In the genomic region with DNA sequence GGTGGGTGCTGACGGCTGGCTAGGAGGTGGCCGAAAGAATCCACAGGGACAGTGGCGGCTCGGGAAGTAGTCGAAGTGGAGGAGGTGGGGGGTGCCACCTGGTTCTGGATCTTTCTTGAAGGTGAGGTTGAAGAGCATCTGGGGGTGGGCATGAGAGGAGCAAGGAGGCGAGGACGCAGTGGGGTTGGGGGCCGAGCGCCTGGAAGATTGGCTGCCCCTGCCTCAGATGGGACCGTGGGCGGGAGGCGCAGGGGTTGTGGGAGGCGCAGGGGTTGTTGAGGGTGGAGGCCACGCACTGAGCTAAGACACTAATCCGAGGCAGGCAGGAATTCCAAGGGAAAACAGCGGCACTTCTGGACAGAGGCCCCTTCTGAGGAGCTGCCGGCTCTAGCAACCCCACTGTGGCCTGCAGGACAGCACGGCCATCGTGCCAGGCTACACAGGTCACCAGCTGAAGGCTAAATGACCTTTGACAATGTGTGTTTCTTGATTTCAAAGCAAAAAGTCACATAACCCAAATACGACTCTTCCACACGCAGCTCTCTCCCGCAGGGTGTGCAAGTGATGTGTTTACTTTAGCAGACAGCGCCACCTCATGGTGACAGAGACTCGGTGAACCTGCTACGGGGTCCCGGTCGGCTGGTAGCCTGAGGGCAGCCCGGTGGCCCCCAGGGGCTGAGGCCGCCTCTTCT, we compare ENCODE assay signal across 8 cellular contexts. TPM values are rescaled to one million over a fixed set of nuclear protein-coding genes. Genes with fewer than 3 reads are reported as not detected.
DNase-seq lines count a peak whose midpoint lies in the region; ATAC-seq and TF ChIP-seq lines count a peak whose summit lies in the region.

No MANE protein-coding gene starts in this region.

- H3K27me3 ChIP-seq in KMS-11 (ENCODE audit: insufficient read depth, low read depth) (no peaks in the 10 kb centered on the region), foreskin keratinocyte (no peaks in the 10 kb centered on the region)

- DNase-seq in CMK (ENCODE audit: low read depth) (peak; percentile 48), RKO (ENCODE audit: low spot score) (peak; percentile 49), foreskin keratinocyte (peak in 1 of 2 donors; percentile 5), occipital lobe (lab: John Stamatoyannopoulos, UW) (peak; percentile 11), superior temporal gyrus (ENCODE audit: extremely low spot score) (peak; percentile 87), cortex of kidney (lab: John Stamatoyannopoulos, UW) (no peak)
- DNase-seq in activated T-helper 1 cell treated with anti-CD3 and anti-CD28 coated beads, Interleukin-2, amount 50 U/mL, for 16 hours (ENCODE audit: low read depth in 1 of 2, low spot score in 1 of 2): peak; percentile 58 to 64

- no peak overlapping the region for H3K4me3 ChIP-seq in KMS-11 (IDR thresholded peaks at IDR 0.05; ENCODE audit: insufficient read depth, low read depth, low read length)

- no peak overlapping the region for H3K9ac ChIP-seq in KMS-11

- H3K4me2 ChIP-seq in KMS-11: no peak overlapping the region

- ATAC-seq in foreskin keratinocyte: peak; percentile 39

- H3K4me1 ChIP-seq in KMS-11 (ENCODE audit: low read depth, poor library complexity, severe bottlenecking): no peaks in the 10 kb centered on the region
- H3K4me1 ChIP-seq in foreskin keratinocyte: no peaks in the 10 kb centered on the region

- no peaks in the 10 kb centered on the region for H3K79me2 ChIP-seq in KMS-11 (ENCODE audit: insufficient read depth, low read depth)

- H4K20me1 ChIP-seq in KMS-11 (ENCODE audit: insufficient read depth): no peaks in the 10 kb centered on the region

- H3K27ac ChIP-seq in KMS-11 (no peak overlapping the region), foreskin keratinocyte (no peak overlapping the region)

- H3K36me3 ChIP-seq in KMS-11 (ENCODE audit: insufficient read depth): no peaks in the 10 kb centered on the region

- no peak overlapping the region for H2AFZ ChIP-seq in KMS-11 (ENCODE audit: low read depth)

- peak; percentile 68 for TF ChIP-seq CTCF in KMS-11 (conservative IDR thresholded peaks at IDR 0.05; ENCODE audit: low read depth, low read length)
- peak; percentile 71 for TF ChIP-seq CTCF in foreskin keratinocyte (conservative IDR thresholded peaks at IDR 0.05)

RNA-seq across cellular contexts. Expression of a gene that starts 44.1 kb away (rescaled TPM):
- total RNA-seq in foreskin keratinocyte (54.7 and 56.3 TPM in 2 replicates), occipital lobe (35.4 TPM)
- 47.2 and 53.1 TPM in 2 replicates for polyA plus RNA-seq in foreskin keratinocyte
